In the genomic region with DNA sequence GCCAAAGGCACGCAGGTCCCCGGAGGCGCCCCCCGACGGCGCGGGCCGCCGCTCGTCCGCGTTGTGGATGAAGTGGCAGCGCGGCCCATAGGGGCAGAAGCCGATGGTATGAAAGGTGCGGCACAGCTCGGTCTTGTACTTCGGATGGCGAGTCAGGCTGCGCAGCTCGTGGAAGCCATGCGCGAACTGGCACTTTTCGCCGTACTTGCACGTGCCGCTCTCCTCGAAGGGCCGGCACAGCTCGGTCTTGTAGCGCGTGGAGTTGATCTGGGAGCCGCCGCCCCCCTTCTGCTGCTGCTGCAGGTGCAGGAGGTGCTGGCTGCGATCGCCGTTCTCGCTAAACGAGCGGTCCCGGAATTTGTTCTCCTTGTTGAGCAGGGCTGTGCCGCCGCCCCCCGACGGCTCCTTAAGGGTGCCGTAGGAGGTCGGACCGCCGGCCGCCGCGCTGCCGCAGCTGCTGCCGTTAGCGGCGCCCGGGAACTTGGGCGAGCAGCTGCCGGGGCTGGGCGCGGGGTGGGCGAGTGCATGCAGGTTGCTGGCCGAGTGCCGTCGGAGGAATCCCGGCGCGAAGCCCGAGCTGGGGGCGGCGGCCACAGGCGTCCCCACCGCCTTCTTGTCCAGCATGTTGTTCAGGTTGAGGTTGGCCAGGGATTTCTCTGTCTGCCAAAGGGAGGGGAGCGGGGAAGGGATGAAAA, we compare ENCODE assay signal across 8 cellular contexts. TPM values are rescaled to one million over a fixed set of nuclear protein-coding genes. Genes with fewer than 3 reads are reported as not detected.
DNase-seq lines count a peak whose midpoint lies in the region; ATAC-seq and TF ChIP-seq lines count a peak whose summit lies in the region.

No MANE protein-coding gene starts in this region.

- H3K27me3 Mint-ChIP-seq in activated naive CD8-positive, alpha-beta T cell = no peaks in the 10 kb centered on the region

- TF ChIP-seq CTCF in sigmoid colon (IDR thresholded peaks at IDR 0.05) = no peak

- peaks cover 51% of the 10 kb centered on the region for H3K4me1 Mint-ChIP-seq in activated naive CD8-positive, alpha-beta T cell (ENCODE audit: low read depth)

- H3K27ac ChIP-seq in SJCRH30 (peak overlapping the region; percentile 87), sigmoid colon (peak overlapping the region; percentile 99 to 100 (median 100))

- peaks cover 23% of the 10 kb centered on the region for H3K4me1 ChIP-seq in SJCRH30
- peaks cover 0 to 57% (median 50%) of the 10 kb centered on the region in 4 donors for H3K4me1 ChIP-seq in sigmoid colon

- H3K36me3 ChIP-seq in SJCRH30 = peaks cover 17% of the 10 kb centered on the region
- H3K36me3 ChIP-seq in sigmoid colon = peaks cover 5 to 30% (median 16%) of the 10 kb centered on the region in 4 donors

- peaks cover 10% of the 10 kb centered on the region for H3K36me3 Mint-ChIP-seq in activated naive CD8-positive, alpha-beta T cell

- no peak for TF ChIP-seq POLR2A in sigmoid colon (IDR thresholded peaks at IDR 0.05)

- TF ChIP-seq EP300 in sigmoid colon (IDR thresholded peaks at IDR 0.05) = no peak

- peak overlapping the region; percentile 89 for H3K4me3 Mint-ChIP-seq in activated naive CD8-positive, alpha-beta T cell

- H3K27ac Mint-ChIP-seq in activated naive CD8-positive, alpha-beta T cell = peak overlapping the region; percentile 90

- DNase-seq in NCI-H748 (lab: John Stamatoyannopoulos, UW; ENCODE audit: unreplicated experiment) (peak; percentile 62), NCI-H748 treated with DMSO at 0.1 percent for 48 hours (lab: John Stamatoyannopoulos, UW) (no peak), SJCRH30 (peak; percentile 60 to 61), left ventricle myocardium superior (peak; percentile 72), sigmoid colon (peak; percentile 87), H4 (ENCODE audit: low spot score) (no peak)

- peak overlapping the region; percentile 93 for H3K4me3 ChIP-seq in SJCRH30
- H3K4me3 ChIP-seq in sigmoid colon = peak overlapping the region; percentile 73 to 96 (median 92)

- H3K9me3 ChIP-seq in SJCRH30 (replicated peaks) (no peaks in the 10 kb centered on the region), sigmoid colon (no peaks in the 10 kb centered on the region)

- intact Hi-C loops in left ventricle myocardium superior (cut with micrococcal nuclease) = loop anchor here (10.0 kb wide), 4 partner anchors 90 to 370 kb away; no protein-coding TSS in a partner anchor
- intact Hi-C loops in sigmoid colon (cut with DNase I) = loop anchor here (5.0 kb wide), 2 partner anchors 122 to 312 kb away; no protein-coding TSS in a partner anchor

- no peaks in the 10 kb centered on the region for H3K27me3 ChIP-seq in SJCRH30
- no peaks in the 10 kb centered on the region for H3K27me3 ChIP-seq in sigmoid colon

- ATAC-seq in left ventricle myocardium superior (no peak), HG03135 (IDR thresholded peaks at IDR 0.05; ENCODE audit: unreplicated experiment) (no peak)

- 0% methylated on average over 74 of the region's 74 CpGs for WGBS in sigmoid colon, 2 donors

- no peaks in the 10 kb centered on the region for H3K9me3 Mint-ChIP-seq in activated naive CD8-positive, alpha-beta T cell (ENCODE audit: low read depth)

RNA-seq across cellular contexts. Expression of gene ZFP36L2, which starts 1.2 kb away (rescaled TPM):
- total RNA-seq in SJCRH30 (2014; rRNA removed; shearing (Covaris generic)) = 5.1 and 5.6 TPM in 2 replicates
- 55.0 TPM for total RNA-seq in left ventricle myocardium superior
- total RNA-seq in sigmoid colon = 100 to 1,000 TPM in 1 of 4 donors, 10 to 100 TPM in 3; 59.8 to 115 (median 72.3) TPM
- 100 to 1,000 TPM in 2 of 3 donors, 10 to 100 TPM in 1; 97.3 to 120 (median 116) TPM for polyA plus RNA-seq in sigmoid colon
- 1.2 and 2.1 TPM in 2 replicates for total RNA-seq in H4 (2014; rRNA removed; shearing (Covaris generic))

Comparison
In these comparisons a context has a peak if more than half of its experiments do, and no peak if none do; other contexts are left out.
1. DNase-seq: peak in NCI-H748 (single experiment), SJCRH30 (2 of 2), left ventricle myocardium superior (single experiment) and sigmoid colon (single experiment); none in NCI-H748 treated with DMSO at 0.1 percent for 48 hours (single experiment) and H4 (single experiment).